1 cellular context compared by ENCODE assay signal in genomic region chr17:77247048-77247541, GRCh38.
TF ChIP-seq lines count a peak whose summit lies in the region.

No MANE protein-coding gene starts in this region.

TF ChIP-seq in HepG2, 621 proteins besides CTCF, POLR2A, EP300 and RAD21 (continued from another document and continues in another):
- TF ChIP-seq MLXIP (CRISPR knock-in tag; IDR thresholded peaks at IDR 0.05; ENCODE audit: borderline replicate concordance): no peak
- TF ChIP-seq ZNF501 (CRISPR knock-in tag; IDR thresholded peaks at IDR 0.05): peak; percentile 86
- 0 out of 2 replicates have a peak, but pooled peaks have one; percentile 77 for TF ChIP-seq MAF1 (CRISPR knock-in tag; IDR thresholded peaks at IDR 0.05; ENCODE audit: borderline replicate concordance)
- TF ChIP-seq NFATC3 (CRISPR knock-in tag; IDR thresholded peaks at IDR 0.05): no peak
- TF ChIP-seq ZNF205 (CRISPR knock-in tag; IDR thresholded peaks at IDR 0.05): peak; percentile 35; the same call in 1 of the 2 replicates
- TF ChIP-seq SP1 (IDR thresholded peaks at IDR 0.05): no peak
- TF ChIP-seq SP1 (CRISPR knock-in tag; IDR thresholded peaks at IDR 0.05): 0 out of 2 replicates have a peak, but pooled peaks have one; percentile 45
- 0 out of 2 replicates have a peak, but pooled peaks have one; percentile 86 for TF ChIP-seq NCOA1 (CRISPR knock-in tag; IDR thresholded peaks at IDR 0.05)
- TF ChIP-seq ZNF724P (CRISPR knock-in tag; IDR thresholded peaks at IDR 0.05; ENCODE audit: borderline replicate concordance): no peak
- no peak for TF ChIP-seq JUN (CRISPR knock-in tag; IDR thresholded peaks at IDR 0.05)
- no peak for TF ChIP-seq TEF (CRISPR knock-in tag; IDR thresholded peaks at IDR 0.05)
- TF ChIP-seq ZNF451 (CRISPR knock-in tag; IDR thresholded peaks at IDR 0.05): no peak
- TF ChIP-seq ZSCAN29 (CRISPR knock-in tag; conservative IDR thresholded peaks at IDR 0.05): 0 out of 2 replicates have a peak, but pooled peaks have one; percentile 36
- no peak for TF ChIP-seq ZNF746 (CRISPR knock-in tag; IDR thresholded peaks at IDR 0.05)
- 0 out of 2 replicates have a peak, but pooled peaks have one; percentile 33 for TF ChIP-seq ZNF263 (CRISPR knock-in tag; IDR thresholded peaks at IDR 0.05)
- TF ChIP-seq ZNF614 (CRISPR knock-in tag; IDR thresholded peaks at IDR 0.05; ENCODE audit: borderline replicate concordance): peak; percentile 53; the same call in 1 of the 2 replicates
- TF ChIP-seq ZNF567 (CRISPR knock-in tag; IDR thresholded peaks at IDR 0.05; ENCODE audit: borderline replicate concordance): peak; percentile 39; the same call in 1 of the 2 replicates
- TF ChIP-seq CERS6 (CRISPR knock-in tag; IDR thresholded peaks at IDR 0.05): no peak
- TF ChIP-seq ZNF407 (CRISPR knock-in tag; IDR thresholded peaks at IDR 0.05; ENCODE audit: not compliant biosample characterization): peak; percentile 66
- no peak for TF ChIP-seq TGIF2 (CRISPR knock-in tag; IDR thresholded peaks at IDR 0.05)
- no peak for TF ChIP-seq BORCS8-MEF2B (CRISPR knock-in tag; IDR thresholded peaks at IDR 0.05)
- TF ChIP-seq PATZ1 (CRISPR knock-in tag; IDR thresholded peaks at IDR 0.05): peak; percentile 84
- no peak for TF ChIP-seq U2AF2 (IDR thresholded peaks at IDR 0.05; ENCODE audit: low read depth, low read length)
- no peak for TF ChIP-seq ZFP82 (CRISPR knock-in tag; IDR thresholded peaks at IDR 0.05; ENCODE audit: borderline replicate concordance)
- TF ChIP-seq NR0B2 (CRISPR knock-in tag; IDR thresholded peaks at IDR 0.05): no peak
- no peak for TF ChIP-seq RBM39 (IDR thresholded peaks at IDR 0.05; ENCODE audit: low read depth, low read length, poor library complexity, severe bottlenecking)
- TF ChIP-seq KDM5A (IDR thresholded peaks at IDR 0.05; ENCODE audit: borderline replicate concordance, low read length): no peak
- TF ChIP-seq ZNF777 (CRISPR knock-in tag; IDR thresholded peaks at IDR 0.05): 0 out of 2 replicates have a peak, but pooled peaks have one; percentile 30
- TF ChIP-seq ATAD3A (CRISPR knock-in tag; IDR thresholded peaks at IDR 0.05): no peak
- no peak for TF ChIP-seq ZBTB2 (CRISPR knock-in tag; IDR thresholded peaks at IDR 0.05; ENCODE audit: low read depth)
- no peak for TF ChIP-seq HMG20B (CRISPR knock-in tag; conservative IDR thresholded peaks at IDR 0.05)
- 0 out of 2 replicates have a peak, but pooled peaks have one; percentile 64 for TF ChIP-seq SSRP1 (CRISPR knock-in tag; IDR thresholded peaks at IDR 0.05)
- no peak for TF ChIP-seq SYNCRIP (IDR thresholded peaks at IDR 0.05; ENCODE audit: insufficient read depth, low read depth, low read length)
- TF ChIP-seq ZNF335 (CRISPR knock-in tag; IDR thresholded peaks at IDR 0.05): no peak
- peak; percentile 81; the same call in 1 of the 2 replicates for TF ChIP-seq FOXC1 (CRISPR knock-in tag; IDR thresholded peaks at IDR 0.05; ENCODE audit: borderline replicate concordance)
- TF ChIP-seq SETDB1 (CRISPR knock-in tag; IDR thresholded peaks at IDR 0.05; ENCODE audit: borderline replicate concordance): 0 out of 2 replicates have a peak, but pooled peaks have one; percentile 37
- TF ChIP-seq ATF6 (CRISPR knock-in tag; conservative IDR thresholded peaks at IDR 0.05): no peak
- no peak for TF ChIP-seq ZNF644 (CRISPR knock-in tag; IDR thresholded peaks at IDR 0.05; ENCODE audit: low read depth)
- TF ChIP-seq ZNF468 (CRISPR knock-in tag; IDR thresholded peaks at IDR 0.05): no peak
- TF ChIP-seq PHB2 (IDR thresholded peaks at IDR 0.05; ENCODE audit: partially characterized antibody): no peak
- TF ChIP-seq CEBPG (CRISPR knock-in tag; IDR thresholded peaks at IDR 0.05): no peak
- TF ChIP-seq KLF9 (CRISPR knock-in tag; IDR thresholded peaks at IDR 0.05; ENCODE audit: low read depth): peak; percentile 57; the same call in 1 of the 2 replicates
- 0 out of 2 replicates have a peak, but pooled peaks have one; percentile 24 for TF ChIP-seq NFKBIZ (CRISPR knock-in tag; IDR thresholded peaks at IDR 0.05)
- TF ChIP-seq RARA (CRISPR knock-in tag; IDR thresholded peaks at IDR 0.05): no peak
- no peak for TF ChIP-seq ZFP41 (CRISPR knock-in tag; IDR thresholded peaks at IDR 0.05; ENCODE audit: borderline replicate concordance)
- no peak for TF ChIP-seq STAT5B (CRISPR knock-in tag; IDR thresholded peaks at IDR 0.05)
- no peak for TF ChIP-seq TAF15 (IDR thresholded peaks at IDR 0.05; ENCODE audit: low read depth, low read length, poor library complexity, severe bottlenecking)
- no peak for TF ChIP-seq ZBTB8A (CRISPR knock-in tag; IDR thresholded peaks at IDR 0.05; ENCODE audit: borderline replicate concordance, low read depth)
- TF ChIP-seq ZNF446 (CRISPR knock-in tag; IDR thresholded peaks at IDR 0.05): no peak
- TF ChIP-seq GLI4 (CRISPR knock-in tag; IDR thresholded peaks at IDR 0.05; ENCODE audit: borderline replicate concordance): no peak
